In genomic region chr7:101615446-101615845, GRCh38 we compare ENCODE assay signal across 36 cellular contexts. TPM values are rescaled to one million over a fixed set of nuclear protein-coding genes. Genes with fewer than 3 reads are reported as not detected.
A peak's percentile ranks its signal among the peaks of the same experiment; 100 is the strongest.
DNase-seq lines count a peak whose midpoint lies in the region; ATAC-seq, FAIRE-seq and TF ChIP-seq lines count a peak whose summit lies in the region.
"Had no signal": no experiment of that assay in that cellular context is flagged by ENCODE, and none has a peak within 500 bp of the region (broad histone marks: within the 10 kb centered on the region; RNA-seq: fewer than 3 reads in every experiment).

No MANE protein-coding gene starts in this region.

- no peaks in the 10 kb centered on the region for H3K27me3 ChIP-seq in BLaER1 treated with 17β-estradiol and CSF1 and Interleukin-3, amounts not matched to agents 10 nM and 100 nM
- H3K27me3 ChIP-seq in PC-3 (ENCODE audit: low read length): no peaks in the 10 kb centered on the region
- H3K27me3 ChIP-seq in H1 (replicated peaks in 1 of 4; ENCODE audit: control insufficient read depth in 3 of 4, extremely low read depth in 1 of 4, insufficient read depth in 3 of 4, low read length in 3 of 4): no peaks in the 10 kb centered on the region
- H3K27me3 ChIP-seq in HepG2 (ENCODE audit: control insufficient read depth in 1 of 2, insufficient read depth in 2 of 2, low read length in 2 of 2): peaks cover 2 to 40% of the 10 kb centered on the region in 2 experiments; a peak in 4 of 5 replicates
- H3K27me3 ChIP-seq: brain microvascular endothelial cell, gastrocnemius medialis, ovary had no signal

- no peaks in the 10 kb centered on the region for H3K79me2 ChIP-seq in PC-3 (ENCODE audit: low read length)
- H3K79me2 ChIP-seq in H1 (ENCODE audit: control insufficient read depth in 1 of 2, insufficient read depth in 2 of 2, low read length in 2 of 2): no peaks in the 10 kb centered on the region
- no peaks in the 10 kb centered on the region for H3K79me2 ChIP-seq in HepG2 (ENCODE audit: insufficient read depth, low read length)

- H3K4me2 ChIP-seq in BLaER1 treated with 17β-estradiol and CSF1 and Interleukin-3, amounts not matched to agents 10 nM and 100 nM: peak overlapping the region in 10 of 11 experiments; percentile 17 to 83 (median 60); a peak in 18 of 22 replicates
- H3K4me2 ChIP-seq in PC-3 (ENCODE audit: low read length) (peak overlapping the region; percentile 53), H1 (ENCODE audit: insufficient read depth in 1 of 2, low read depth in 2 of 2, low read length in 2 of 2) (no peak overlapping the region), HepG2 (ENCODE audit: low read depth, low read length) (no peak overlapping the region)

- WGBS in H1 (ENCODE audit: extremely low coverage in 1 of 2, insufficient coverage in 1 of 2, insufficient read length in 1 of 2, insufficient replicate concordance in 2 of 2, low coverage in 1 of 2, low lambda C conversion rate in 2 of 2, missing lambda C conversion rate in 1 of 2), 2 experiments: 94% methylated on average over 8 of the region's 8 CpGs; no CpG with 5 or more reads in 1 of the 2 experiments
- 60% methylated on average over 8 of the region's 8 CpGs for WGBS in HepG2 (ENCODE audit: low lambda C conversion rate)

- peak overlapping the region; percentile 95; the same call in 1 of the 2 replicates for H2BK15ac ChIP-seq in H1 (ENCODE audit: low read length)

- no peak overlapping the region for H3K9ac ChIP-seq in BLaER1 treated with 17β-estradiol and CSF1 and Interleukin-3, amounts not matched to agents 10 nM and 100 nM
- H3K9ac ChIP-seq in PC-3 (ENCODE audit: low read length) (no peak overlapping the region), H1 (replicated peaks in 1 of 4; ENCODE audit: extremely low read depth in 1 of 4, low read depth in 3 of 4, low read length in 3 of 4) (no peak overlapping the region), HepG2 (ENCODE audit: insufficient read depth, low read depth, low read length) (no peak overlapping the region)

- H3K23me2 ChIP-seq in H1 (ENCODE audit: low read depth, low read length): no peaks in the 10 kb centered on the region

- H3K9me3 ChIP-seq in BLaER1 treated with 17β-estradiol and CSF1 and Interleukin-3, amounts not matched to agents 10 nM and 100 nM (replicated peaks in 1 of 11): no peaks in the 10 kb centered on the region
- no peaks in the 10 kb centered on the region for H3K9me3 ChIP-seq in PC-3 (ENCODE audit: low read length)
- H3K9me3 ChIP-seq in H1 (ENCODE audit: insufficient read depth in 2 of 2, low read depth in 1 of 2, low read length in 1 of 2): no peaks in the 10 kb centered on the region
- no peaks in the 10 kb centered on the region for H3K9me3 ChIP-seq in HepG2 (ENCODE audit: low read length)
- H3K9me3 ChIP-seq: adrenal gland, gastrocnemius medialis, ovary had no signal

- H3K36me3 ChIP-seq in BLaER1 treated with 17β-estradiol and CSF1 and Interleukin-3, amounts not matched to agents 10 nM and 100 nM: no peaks in the 10 kb centered on the region
- H3K36me3 ChIP-seq in PC-3 (ENCODE audit: low read depth, low read length) (no peaks in the 10 kb centered on the region), H1 (ENCODE audit: control insufficient read depth in 2 of 4, insufficient read depth in 4 of 4, low read length in 3 of 4) (no peaks in the 10 kb centered on the region), HepG2 (replicated peaks in 1 of 2; ENCODE audit: control insufficient read depth in 1 of 2, insufficient read depth in 2 of 2, low read length in 2 of 2) (no peaks in the 10 kb centered on the region)
- H3K36me3 ChIP-seq: adrenal gland, brain microvascular endothelial cell, gastrocnemius medialis, ovary had no signal

- no peaks in the 10 kb centered on the region for H3F3A ChIP-seq in PC-3 (ENCODE audit: low read length, unreplicated experiment)

- H2BK12ac ChIP-seq in H1 (ENCODE audit: low read depth, low read length): peak overlapping the region; percentile 72; the same call in 1 of the 2 replicates

- H4K20me1 ChIP-seq in BLaER1 treated with 17β-estradiol and CSF1 and Interleukin-3, amounts not matched to agents 10 nM and 100 nM: no peaks in the 10 kb centered on the region
- H4K20me1 ChIP-seq in PC-3 (ENCODE audit: low read length) (no peaks in the 10 kb centered on the region), H1 (replicated peaks in 1 of 2; ENCODE audit: control insufficient read depth in 1 of 2, insufficient read depth in 2 of 2, low read length in 2 of 2) (no peaks in the 10 kb centered on the region), HepG2 (ENCODE audit: insufficient read depth, low read length) (no peaks in the 10 kb centered on the region)

- H4K5ac ChIP-seq in H1 (ENCODE audit: insufficient read length, low read depth, low read length): no peak overlapping the region

- H3K4me3 Mint-ChIP-seq in osteocyte (ENCODE audit: unreplicated experiment): no peak overlapping the region
- H3K4me3 Mint-ChIP-seq: activated T-helper 1 cell treated with anti-CD3 and anti-CD28 coated beads, Interleukin-12 subunit alpha, Interleukin-12 subunit beta, Interleukin-2, Interleukin-4 antibody, amounts not matched to agents 30 ng/mL and 10 ng/mL and 1 ng/mL, durations not matched to agents 14 hours and 24 hours and 36 hours; CD4-positive, alpha-beta memory T cell; nephron had no signal

- no peaks in the 10 kb centered on the region for H3K79me1 ChIP-seq in H1 (ENCODE audit: low read depth, low read length)

- no peak for ATAC-seq in PC-3
- ATAC-seq in HepG2: no peak
- ATAC-seq in GM21717 (IDR thresholded peaks at IDR 0.05; ENCODE audit: unreplicated experiment): no peak

- in situ Hi-C loops in HepG2 (cut with HindIII; ENCODE audit: extremely low pct_ligation_motif_present, low pct_unique_long_range_greater_than_20kb): no loop called here

- H2AFZ ChIP-seq in PC-3 (ENCODE audit: low read length) (peak overlapping the region; percentile 55; the same call in 1 of the 2 replicates), H1 (ENCODE audit: low read length) (no peak overlapping the region), HepG2 (ENCODE audit: low read length) (no peak overlapping the region)

- H3K9me2 ChIP-seq in PC-3 (replicated peaks; ENCODE audit: low read length): no peaks in the 10 kb centered on the region

- no peak for FAIRE-seq in H1 (lab: Jason Lieb, UNC)
- no peak for FAIRE-seq in HepG2 (lab: Jason Lieb, UNC)
- no peak for FAIRE-seq in HTR-8/SVneo (lab: Jason Lieb, UNC)
- FAIRE-seq: endothelial cell of umbilical vein had no signal

- H3K4me1 Mint-ChIP-seq in osteocyte (ENCODE audit: unreplicated experiment): peaks cover 37% of the 10 kb centered on the region
- H3K4me1 Mint-ChIP-seq: CD4-positive, alpha-beta memory T cell had no signal

- TF ChIP-seq RAD21 in H1 (IDR thresholded peaks at IDR 0.05 in 1 of 2, conservative IDR thresholded peaks at IDR 0.05 in 1 of 2; ENCODE audit: low read depth in 2 of 2, low read length in 2 of 2) (no peak), HepG2 (CRISPR knock-in tag; IDR thresholded peaks at IDR 0.05) (no peak)

- peaks cover 10 to 22% (median 20%) of the 10 kb centered on the region in 10 experiments; a peak in 19 of 20 replicates for H3K4me1 ChIP-seq in BLaER1 treated with 17β-estradiol and CSF1 and Interleukin-3, amounts not matched to agents 10 nM and 100 nM
- H3K4me1 ChIP-seq in PC-3 (ENCODE audit: insufficient read depth, low read length) (peaks cover 11% of the 10 kb centered on the region), H1 (replicated peaks in 1 of 4; ENCODE audit: control insufficient read depth in 3 of 4, insufficient read depth in 4 of 4, low read length in 3 of 4) (peaks cover 4 to 21% (median 14%) of the 10 kb centered on the region in 4 experiments; a peak in 6 of 7 replicates), HepG2 (ENCODE audit: insufficient read depth, low read length) (no peaks in the 10 kb centered on the region)
- H3K4me1 ChIP-seq: adrenal gland, gastrocnemius medialis had no signal

- H3K27ac Mint-ChIP-seq in osteocyte (ENCODE audit: unreplicated experiment): peak overlapping the region; percentile 63
- H3K27ac Mint-ChIP-seq: activated T-helper 1 cell treated with anti-CD3 and anti-CD28 coated beads, Interleukin-12 subunit alpha, Interleukin-12 subunit beta, Interleukin-2, Interleukin-4 antibody, amounts not matched to agents 30 ng/mL and 10 ng/mL and 1 ng/mL, durations not matched to agents 14 hours and 24 hours and 36 hours; CD4-positive, alpha-beta memory T cell; nephron had no signal

- H4K8ac ChIP-seq in H1 (ENCODE audit: extremely low read depth, insufficient read depth, low read length): no peak overlapping the region

- H3K14ac ChIP-seq in H1 (ENCODE audit: insufficient read length): no peak overlapping the region

- peak overlapping the region; percentile 35; the same call in 1 of the 2 replicates for H2BK5ac ChIP-seq in H1 (ENCODE audit: low read depth, low read length)

- BruUV-seq in PC-3 (replicated peaks; lab: Mats Ljungman, UMichigan) (no TSS peak), HepG2 (replicated peaks; lab: Mats Ljungman, UMichigan) (no TSS peak)

- H3K9me3 Mint-ChIP-seq in osteocyte (ENCODE audit: unreplicated experiment): no peaks in the 10 kb centered on the region
- H3K9me3 Mint-ChIP-seq: activated T-helper 1 cell treated with anti-CD3 and anti-CD28 coated beads, Interleukin-12 subunit alpha, Interleukin-12 subunit beta, Interleukin-2, Interleukin-4 antibody, amounts not matched to agents 30 ng/mL and 10 ng/mL and 1 ng/mL, durations not matched to agents 14 hours and 24 hours and 36 hours; CD4-positive, alpha-beta memory T cell; nephron had no signal

- H2BK20ac ChIP-seq in H1 (ENCODE audit: low read length): no peak overlapping the region

- H2AK5ac ChIP-seq in H1 (ENCODE audit: low read depth, low read length): peak overlapping the region; percentile 53; the same call in 1 of the 2 replicates

- no peak for TF ChIP-seq EP300 in H1 (IDR thresholded peaks at IDR 0.05; ENCODE audit: borderline replicate concordance in 1 of 2, low read depth in 2 of 2, low read length in 2 of 2)
- TF ChIP-seq EP300 in HepG2 (IDR thresholded peaks at IDR 0.05; ENCODE audit: low read depth in 2 of 2, low read length in 2 of 2): no peak
- TF ChIP-seq EP300 in HepG2 (CRISPR knock-in tag; IDR thresholded peaks at IDR 0.05; ENCODE audit: borderline replicate concordance): no peak

- H3K4ac ChIP-seq in H1 (replicated peaks; ENCODE audit: insufficient read length, low read depth, low read length): no peak overlapping the region

- intact Hi-C loops in PC-3 (cut with micrococcal nuclease) (no loop called here), HepG2 (cut with micrococcal nuclease; ENCODE audit: unreplicated experiment) (no loop called here)

- TF ChIP-seq POLR2A in H1 (IDR thresholded peaks at IDR 0.05; ENCODE audit: control extremely low read depth in 1 of 2, low read depth in 2 of 2, low read length in 2 of 2) (no peak), HepG2 (IDR thresholded peaks at IDR 0.05; ENCODE audit: insufficient read depth in 1 of 2, low read depth in 2 of 2, low read length in 2 of 2) (no peak)

- POLR2A ChIA-PET in PC-3 (lab: Charles Lee; ENCODE audit: unreplicated experiment): no interaction called here
- POLR2A ChIA-PET in H1 (lab: Charles Lee; ENCODE audit: partially characterized antibody): no interaction called here
- POLR2A ChIA-PET in HepG2 (lab: Yijun Ruan, JAX): no interaction called here

- H3K23ac ChIP-seq in H1 (ENCODE audit: insufficient read length): no peak overlapping the region

- CTCF ChIA-PET in PC-3 (lab: Charles Lee) (no interaction called here), H1 (lab: Charles Lee; ENCODE audit: partially characterized antibody) (interaction anchor here (0.8 to 6.3 kb wide), 3 partner anchors 9 to 53 kb away, joined by 3 to 50 read pairs (median 6); no protein-coding TSS in a partner anchor), HepG2 (lab: Yijun Ruan, JAX; ENCODE audit: low intra/inter-chr PET ratio, low total read pairs) (no interaction called here)

- H2BK120ac ChIP-seq in H1 (replicated peaks; ENCODE audit: low read depth, low read length): no peak overlapping the region

- TF ChIP-seq CTCF in PC-3 (conservative IDR thresholded peaks at IDR 0.05; ENCODE audit: low read depth, low read length): no peak
- TF ChIP-seq CTCF in H1 (IDR thresholded peaks at IDR 0.05; ENCODE audit: control extremely low read depth in 1 of 3, insufficient read depth in 1 of 3, low read depth in 1 of 3, low read length in 3 of 3): no peak
- TF ChIP-seq CTCF in osteocyte (IDR thresholded peaks at IDR 0.05): no peak
- TF ChIP-seq CTCF in HepG2 (CRISPR knock-in tag; IDR thresholded peaks at IDR 0.05): no peak

- H3K4me3 ChIP-seq in BLaER1 treated with 17β-estradiol and CSF1 and Interleukin-3, amounts not matched to agents 10 nM and 100 nM: no peak overlapping the region
- H3K4me3 ChIP-seq in PC-3 (ENCODE audit: low read length) (no peak overlapping the region), H1 (ENCODE audit: extremely low read depth in 1 of 4, insufficient read depth in 2 of 4, low read depth in 3 of 4, low read length in 4 of 4) (no peak overlapping the region), HepG2 (replicated peaks in 1 of 3; ENCODE audit: insufficient read depth in 1 of 3, low read depth in 2 of 3, low read length in 3 of 3) (no peak overlapping the region)
- H3K4me3 ChIP-seq: adrenal gland, gastrocnemius medialis, lung, ovary, skin epidermis had no signal

- H3K56ac ChIP-seq in H1 (replicated peaks; ENCODE audit: insufficient read length, low read depth, low read length): no peak overlapping the region

- no peak overlapping the region for H3K27ac ChIP-seq in BLaER1 treated with 17β-estradiol and CSF1 and Interleukin-3, amounts not matched to agents 10 nM and 100 nM
- H3K27ac ChIP-seq in PC-3 (ENCODE audit: low read length) (no peak overlapping the region), H1 (ENCODE audit: low read depth, low read length) (no peak overlapping the region), HepG2 (ENCODE audit: extremely low read length, insufficient read depth, low read length) (no peak overlapping the region)
- H3K27ac ChIP-seq: adrenal gland, brain microvascular endothelial cell, gastrocnemius medialis, ovary, skin epidermis had no signal

- no peaks in the 10 kb centered on the region for H3K36me3 Mint-ChIP-seq in osteocyte (ENCODE audit: unreplicated experiment)
- H3K36me3 Mint-ChIP-seq: CD4-positive, alpha-beta memory T cell had no signal

- H3K27me3 Mint-ChIP-seq in osteocyte (ENCODE audit: unreplicated experiment): no peaks in the 10 kb centered on the region

- peak overlapping the region; percentile 52 for H4K91ac ChIP-seq in H1 (replicated peaks; ENCODE audit: insufficient read length, low read length)

- no peak for DNase-seq in PC-3
- DNase-seq in H1 (ENCODE audit: low read depth in 1 of 2, low spot score in 2 of 2): no peak
- no peak for DNase-seq in osteocyte (ENCODE audit: extremely low spot score, unreplicated experiment)
- DNase-seq in NCI-H2081 (lab: John Stamatoyannopoulos, UW): no peak
- no peak for DNase-seq in HepG2 (ENCODE audit: low spot score)
- DNase-seq in HTR-8/SVneo (ENCODE audit: insufficient read length, low spot score): no peak
- DNase-seq: activated CD4-positive, alpha-beta T cell treated with anti-CD3 and anti-CD28 coated beads, Interleukin-2, amount 50 U/mL, for 4 hours; activated CD4-positive, CD25-positive, alpha-beta regulatory T cell; activated CD8-positive, alpha-beta memory T cell treated with anti-CD3 and anti-CD28 coated beads, Interleukin-2, amount 50 U/mL, for 4 hours; activated naive CD4-positive, alpha-beta T cell treated with Interleukin-2 at 50 U/mL for 16 hours; adrenal gland; brain microvascular endothelial cell; CD4-positive, alpha-beta memory T cell; cerebellar nuclear complex; gastrocnemius medialis; KG1; kidney glomerular epithelial cell; NCI-H1105 treated with DMSO at 0.1 percent for 48 hours; NCI-H2029 treated with DMSO at 0.1 percent for 48 hours; NCI-H526 treated with DMSO at 0.1 percent for 48 hours; ovary; stimulated activated naive CD4-positive, alpha-beta T cell; T-helper 1 cell had no signal

- H3K18ac ChIP-seq in H1 (ENCODE audit: extremely low read depth, low read length): peak overlapping the region; percentile 83; the same call in 1 of the 2 replicates

RNA-seq across cellular contexts. Expression of gene MYL10, which starts 13.7 kb away (rescaled TPM):
- total RNA-seq in PC-3 (2014; rRNA removed) (0.69 TPM in 1 of 2 replicates, not detected in the other), osteocyte (0.52 TPM in 1 of 2 replicates, not detected in the other), HepG2 (2016; rRNA removed; fragmentation: Illumina TruSeq; extraction: Trizol) (not detected in 2 replicates)
- total RNA-seq in H1 (2021; fragmentation: NEBNext Ultra II Directional; extraction: Animal tissue kit (Norgen Biotek cat#: 25700)): 0.44 TPM in 1 of 2 replicates, not detected in the other
- polyA plus RNA-seq in H1 (2011; rRNA removed) (0.18 and 0.20 TPM in 2 replicates), HepG2 (2011; rRNA removed) (0.16 TPM in 1 of 2 replicates, not detected in the other)
- 0.28 TPM for polyA plus RNA-seq in H1 (2011; cell fraction: cytosol; rRNA removed)
- not detected for polyA plus RNA-seq in H1 (2011; cell fraction: nucleus; rRNA removed)
- 0.67 TPM in 1 of 4 replicates, not detected in the others for polyA plus RNA-seq in H1 (2012, experiment 1 of 2)
- polyA plus RNA-seq in H1 (2012, experiment 2 of 2): not detected
- 0.10 TPM for polyA plus RNA-seq in H1 (2013, experiment 1 of 2)
- 0.22 TPM for polyA plus RNA-seq in H1 (2013, experiment 2 of 2)
- not detected in 2 replicates for polyA minus RNA-seq in H1 (2011; rRNA and poly(A)+ RNA removed)
- polyA minus RNA-seq in H1 (2011; cell fraction: cytosol; rRNA and poly(A)+ RNA removed): not detected
- polyA minus RNA-seq in H1 (2011; cell fraction: nucleus; rRNA and poly(A)+ RNA removed): not detected
- not detected in 2 replicates for total RNA-seq in HepG2 (2016; cell fraction: cytosol; rRNA removed; fragmentation: Illumina TruSeq; extraction: Trizol; ENCODE audit: low read depth)
- not detected in 2 replicates for total RNA-seq in HepG2 (2016; cell fraction: insoluble cytoplasmic fraction; rRNA removed; fragmentation: Illumina TruSeq; extraction: Trizol)
- total RNA-seq in HepG2 (2016; cell fraction: membrane; rRNA removed; fragmentation: Illumina TruSeq; extraction: Trizol): not detected in 2 replicates
- total RNA-seq in HepG2 (2016; cell fraction: nucleus; rRNA removed; fragmentation: Illumina TruSeq; extraction: Trizol): not detected in 2 replicates
- polyA plus RNA-seq in HepG2 (2011; cell fraction: cytosol; rRNA removed): not detected in 2 replicates
- polyA plus RNA-seq in HepG2 (2011; cell fraction: nucleus; rRNA removed): not detected in 2 replicates
- polyA plus RNA-seq in HepG2 (2012): not detected in 2 replicates
- not detected in 2 replicates for polyA plus RNA-seq in HepG2 (2016; cell fraction: cytosol; fragmentation: Illumina TruSeq; extraction: Trizol; ENCODE audit: low read depth)
- polyA plus RNA-seq in HepG2 (2016; cell fraction: insoluble cytoplasmic fraction; fragmentation: Illumina TruSeq; extraction: Trizol; ENCODE audit: low read depth): not detected in 2 replicates
- not detected in 2 replicates for polyA plus RNA-seq in HepG2 (2016; cell fraction: membrane; fragmentation: Illumina TruSeq; extraction: Trizol; ENCODE audit: low read depth)
- not detected in 2 replicates for polyA plus RNA-seq in HepG2 (2016; cell fraction: nucleus; fragmentation: Illumina TruSeq; extraction: Trizol; ENCODE audit: insufficient read depth, low read depth)
- polyA minus RNA-seq in HepG2 (2011; rRNA and poly(A)+ RNA removed; ENCODE audit: low replicate concordance): not detected in 2 replicates
- not detected in 2 replicates for polyA minus RNA-seq in HepG2 (2011; cell fraction: cytosol; rRNA and poly(A)+ RNA removed)
- polyA minus RNA-seq in HepG2 (2011; cell fraction: nucleus; rRNA and poly(A)+ RNA removed): not detected in 2 replicates
- total RNA-seq: A172; activated T-helper 1 cell treated with anti-CD3 and anti-CD28 coated beads, Interleukin-12 subunit alpha, Interleukin-12 subunit beta, Interleukin-2, Interleukin-4 antibody, amounts not matched to agents 30 ng/mL and 10 ng/mL and 1 ng/mL, durations not matched to agents 14 hours and 24 hours and 36 hours; adrenal gland; CD4-positive, alpha-beta memory T cell; Daoy; endothelial cell of umbilical vein; lung; MCF 10A; mucosa of gallbladder; ovary; renal cortical epithelial cell; RPMI7951 had no signal
- polyA plus RNA-seq: adrenal gland; CD4-positive, alpha-beta memory T cell; endothelial cell of umbilical vein; lung; ovary had no signal

Comparison
In these comparisons a context has a peak if more than half of its experiments do, and no peak if none do; other contexts are left out.
1. H3K4me2 ChIP-seq: peak in BLaER1 treated with 17β-estradiol and CSF1 and Interleukin-3, amounts not matched to agents 10 nM and 100 nM (10 of 11) and PC-3 (single experiment); none in H1 (0 of 2) and HepG2 (single experiment).